1 cellular context compared by ENCODE assay signal in genomic region chr20:63930971-63931553, GRCh38.
TF ChIP-seq lines count a peak whose summit lies in the region.

No MANE protein-coding gene starts in this region.

TF ChIP-seq in H1, 55 proteins besides CTCF, POLR2A, EP300 and RAD21:
- TF ChIP-seq RBBP5 (IDR thresholded peaks at IDR 0.05; ENCODE audit: borderline replicate concordance, low read depth, low read length) = no peak
